Comparison of ENCODE assay signal across 8 cellular contexts in the genomic region with DNA sequence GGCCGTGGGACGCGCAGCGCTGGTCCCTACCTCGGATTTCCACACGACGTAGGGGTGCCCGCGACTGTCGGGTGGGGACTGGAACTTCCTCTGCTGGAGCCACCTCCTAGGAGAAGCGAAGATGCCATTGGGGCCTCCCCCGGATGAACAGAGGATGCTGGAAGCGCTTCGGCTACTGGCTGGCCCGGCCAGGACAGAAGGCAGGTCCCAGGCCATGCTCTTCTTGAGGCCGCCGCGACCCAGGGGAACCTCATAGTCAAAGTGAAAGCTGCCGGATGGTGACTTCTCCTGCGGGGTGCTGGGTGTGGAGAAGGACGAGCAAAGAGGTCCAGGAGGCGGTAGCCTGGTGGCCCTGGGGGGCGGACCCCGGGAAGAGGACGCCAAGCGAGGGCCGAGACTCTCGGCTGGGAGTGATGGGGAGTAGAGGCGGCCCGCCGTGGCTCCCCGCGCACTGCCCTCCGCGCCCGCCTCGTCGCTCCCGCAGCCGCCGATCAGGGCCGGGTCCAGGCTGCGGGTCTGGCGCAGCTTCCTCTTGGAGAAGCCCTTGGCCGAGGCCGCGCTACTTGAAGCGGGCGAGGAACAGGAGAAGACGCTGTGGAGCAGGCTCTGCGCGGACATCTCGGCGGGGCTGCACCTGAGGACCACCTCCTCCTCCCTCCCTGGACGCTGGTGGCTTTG. TPM values are rescaled to one million over a fixed set of nuclear protein-coding genes. Genes with fewer than 3 reads are reported as not detected.
A peak's percentile ranks its signal among the peaks of the same experiment; 100 is the strongest.
DNase-seq lines count a peak whose midpoint lies in the region; TF ChIP-seq lines count a peak whose summit lies in the region.

No MANE protein-coding gene starts in this region.

- intact Hi-C loops in mammary epithelial cell (cut with micrococcal nuclease): no loop called here
- intact Hi-C loops in testis (cut with DNase I; ENCODE audit: low total_unique reads): no loop called here

- no peaks in the 10 kb centered on the region for H3K4me1 ChIP-seq in mammary epithelial cell (ENCODE audit: insufficient read depth, low read length)
- H3K4me1 ChIP-seq in testis: no peaks in the 10 kb centered on the region

- in situ Hi-C loops in mammary epithelial cell (cut with MboI; ENCODE audit: low sequenced_read_pairs in 2 of 2): no loop called here

- H3K27me3 ChIP-seq in mammary epithelial cell (ENCODE audit: insufficient read depth, low read length): peaks cover 11% of the 10 kb centered on the region
- no peaks in the 10 kb centered on the region for H3K27me3 ChIP-seq in testis

- H3K9me3 ChIP-seq in mammary epithelial cell (replicated peaks; ENCODE audit: insufficient read depth, low read length) (peaks cover 7% of the 10 kb centered on the region), testis (no peaks in the 10 kb centered on the region)

- H3K4me2 ChIP-seq in mammary epithelial cell (ENCODE audit: insufficient read depth, low read depth, low read length): peak overlapping the region; percentile 73

- no peaks in the 10 kb centered on the region for H4K20me1 ChIP-seq in mammary epithelial cell (ENCODE audit: insufficient read depth, low read length)

- CTCF ChIA-PET in mammary epithelial cell (lab: Charles Lee; ENCODE audit: low non-redundant PET): no interaction called here

- H3K27ac ChIP-seq in mammary epithelial cell (ENCODE audit: insufficient read depth, low read depth, low read length): no peak overlapping the region
- H3K27ac ChIP-seq in testis: no peak overlapping the region

- no peak overlapping the region for H3K9ac ChIP-seq in mammary epithelial cell (ENCODE audit: insufficient read depth, low read length)

- BruUV-seq in mammary epithelial cell (replicated peaks; lab: Mats Ljungman, UMichigan): no TSS peak

- no peaks in the 10 kb centered on the region for H3K79me2 ChIP-seq in mammary epithelial cell (ENCODE audit: insufficient read depth, low read length)

- H3K36me3 ChIP-seq in mammary epithelial cell (ENCODE audit: insufficient read depth, low read length) (no peaks in the 10 kb centered on the region), testis (ENCODE audit: low read depth, missing control alignments) (no peaks in the 10 kb centered on the region)

- H3K4me3 ChIP-seq in mammary epithelial cell (replicated peaks in 1 of 3; ENCODE audit: insufficient read depth in 1 of 3, low read depth in 2 of 3, low read length in 3 of 3) (peak overlapping the region in 1 of 3 experiments; percentile 6), testis (peak overlapping the region; percentile 21 to 38)

- 37% methylated on average over 20 of the region's 55 CpGs for WGBS in mammary epithelial cell (ENCODE audit: low coverage, missing lambda C conversion rate)
- WGBS in testis, 2 donors: 18 to 36% methylated on average over 16 to 24 of the region's 55 CpGs

- peak; percentile 59 for DNase-seq in DMS 273 (lab: John Stamatoyannopoulos, UW; ENCODE audit: unreplicated experiment)
- no peak for DNase-seq in DMS 273 treated with DMSO at 0.1 percent for 48 hours (lab: John Stamatoyannopoulos, UW)
- no peak for DNase-seq in mammary epithelial cell
- peak; percentile 29 for DNase-seq in kidney tubule cell (ENCODE audit: low spot score)
- no peak for DNase-seq in testis
- DNase-seq in NOMO-1 (lab: John Stamatoyannopoulos, UW; ENCODE audit: unreplicated experiment in 2 of 2): no peak
- DNase-seq in HCEC 1CT: no peak
- no peak for DNase-seq in NCI-H1417 treated with DMSO at 0.1 percent for 48 hours (lab: John Stamatoyannopoulos, UW)

- TF ChIP-seq CTCF in mammary epithelial cell (conservative IDR thresholded peaks at IDR 0.05 in 1 of 2, IDR thresholded peaks at IDR 0.05 in 1 of 2; ENCODE audit: extremely low read depth in 1 of 2, insufficient read depth in 1 of 2, low read depth in 1 of 2, low read length in 2 of 2) (no peak), testis (IDR thresholded peaks at IDR 0.05) (no peak)

- H2AFZ ChIP-seq in mammary epithelial cell (ENCODE audit: low read depth, low read length): peak overlapping the region; percentile 20

- dilution Hi-C loops in mammary epithelial cell (cut with HindIII; ENCODE audit: low sequenced_read_pairs): no loop called here

- no peak for TF ChIP-seq POLR2A in testis (IDR thresholded peaks at IDR 0.05)

RNA-seq across cellular contexts. Expression of a gene that starts 1.4 kb away (rescaled TPM):
- total RNA-seq in mammary epithelial cell (not detected), testis (10 to 100 TPM in 1 of 2 donors, 1 to 10 TPM in 1; 5.7 to 11.8 TPM)
- polyA plus RNA-seq in mammary epithelial cell (not detected), testis (ENCODE audit: insufficient read depth, low read depth, low replicate concordance) (4.8 TPM)
- polyA minus RNA-seq in mammary epithelial cell: not detected

Comparison
In these comparisons a context has a peak if more than half of its experiments do, and no peak if none do; other contexts are left out.
1. DNase-seq: peak in DMS 273 (single experiment) and kidney tubule cell (single experiment); none in DMS 273 treated with DMSO at 0.1 percent for 48 hours (single experiment), mammary epithelial cell (single experiment), testis (single experiment), NOMO-1 (0 of 2), HCEC 1CT (single experiment) and NCI-H1417 treated with DMSO at 0.1 percent for 48 hours (single experiment).
2. RNA of a gene that starts 1.4 kb away (total RNA-seq): 5.7 to 11.8 TPM in testis; not detected in mammary epithelial cell; every median in the first group is over 4 times any median in the second.